In genomic region chr16:2858245-2859025, GRCh38 we compare ENCODE assay signal across 9 cellular contexts. TPM values are rescaled to one million over a fixed set of nuclear protein-coding genes. Genes with fewer than 3 reads are reported as not detected.
DNase-seq lines count a peak whose midpoint lies in the region; ATAC-seq and TF ChIP-seq lines count a peak whose summit lies in the region.
"Had no signal": no experiment of that assay in that cellular context is flagged by ENCODE, and none has a peak within 500 bp of the region (broad histone marks: within the 10 kb centered on the region; RNA-seq: fewer than 3 reads in every experiment).

No MANE protein-coding gene starts in this region.

- DNase-seq in SK-N-SH (peak; percentile 42), epidermal melanocyte (ENCODE audit: insufficient read length, low spot score) (peak; percentile 4), suprapubic skin (ENCODE audit: low spot score in 2 of 2) (no peak), NCI-H128 (lab: John Stamatoyannopoulos, UW; ENCODE audit: unreplicated experiment) (no peak)
- DNase-seq: activated naive CD8-positive, alpha-beta T cell treated with anti-CD3 and anti-CD28 coated beads, Interleukin-2, amount 10 ng/mL, durations not matched to agents 7 days and 5 days; BE2C had no signal

- H3K27me3 ChIP-seq in SK-N-SH (ENCODE audit: insufficient read depth) (no peaks in the 10 kb centered on the region; the same call in none of the 2 replicates), suprapubic skin (peaks cover 49% of the 10 kb centered on the region)

- H3K9ac ChIP-seq in SK-N-SH, result no peak overlapping the region

- POLR2A ChIA-PET in SK-N-SH (lab: Yijun Ruan, JAX), result no interaction called here

- H3K4me3 ChIP-seq in SK-N-SH (ENCODE audit: low read depth in 2 of 2, low read length in 1 of 2), result no peak overlapping the region
- H3K4me3 ChIP-seq in suprapubic skin, result peak overlapping the region; percentile 40

- no peak for ATAC-seq in SK-N-SH treated with all-trans-retinoic acid at 6 μM for 48 hours
- ATAC-seq in HG03280 (IDR thresholded peaks at IDR 0.05; ENCODE audit: unreplicated experiment), result no peak

- no peak for TF ChIP-seq RAD21 in SK-N-SH (IDR thresholded peaks at IDR 0.05; ENCODE audit: low read length)

- no peaks in the 10 kb centered on the region for H3K9me2 ChIP-seq in SK-N-SH

- no peak overlapping the region for H2AFZ ChIP-seq in SK-N-SH (ENCODE audit: low read depth)

- TF ChIP-seq CTCF in SK-N-SH (IDR thresholded peaks at IDR 0.05), result no peak
- no peak for TF ChIP-seq CTCF in suprapubic skin (IDR thresholded peaks at IDR 0.05)

- no peaks in the 10 kb centered on the region for H4K20me1 ChIP-seq in SK-N-SH (ENCODE audit: insufficient read depth)

- no peak overlapping the region for H3K4me2 ChIP-seq in SK-N-SH

- WGBS in SK-N-SH (ENCODE audit: low lambda C conversion rate), result 10% methylated on average over 4 of the region's 23 CpGs
- WGBS in suprapubic skin, result 18% methylated on average over 5 of the region's 23 CpGs

- H3K4me1 ChIP-seq in SK-N-SH (ENCODE audit: control insufficient read depth in 1 of 2, insufficient read depth in 2 of 2, low read depth in 1 of 2, low read length in 1 of 2), result no peaks in the 10 kb centered on the region; a peak in 1 of 4 replicates
- peaks cover 30% of the 10 kb centered on the region for H3K4me1 ChIP-seq in suprapubic skin
- H3K4me1 ChIP-seq: BE2C had no signal

- TF ChIP-seq EP300 in SK-N-SH (IDR thresholded peaks at IDR 0.05; ENCODE audit: borderline replicate concordance in 1 of 2, low read depth in 1 of 2, low read length in 1 of 2) (no peak), suprapubic skin (IDR thresholded peaks at IDR 0.05) (no peak)

- H3F3A ChIP-seq in SK-N-SH (replicated peaks; ENCODE audit: insufficient read depth), result no peaks in the 10 kb centered on the region

- H3K36me3 ChIP-seq in SK-N-SH (replicated peaks in 1 of 2; ENCODE audit: control insufficient read depth in 1 of 2, insufficient read depth in 2 of 2, low read length in 1 of 2) (no peaks in the 10 kb centered on the region), suprapubic skin (no peaks in the 10 kb centered on the region)
- H3K36me3 ChIP-seq: BE2C had no signal

- H3K79me2 ChIP-seq in SK-N-SH (ENCODE audit: insufficient read depth), result no peaks in the 10 kb centered on the region

- H3K9me3 ChIP-seq in SK-N-SH (0 out of 2 replicates have a peak, but pooled peaks cover 6% of the 10 kb centered on the region), suprapubic skin (no peaks in the 10 kb centered on the region)
- H3K9me3 ChIP-seq: BE2C had no signal

- TF ChIP-seq POLR2A in suprapubic skin (IDR thresholded peaks at IDR 0.05), result no peak

- CTCF ChIA-PET in SK-N-SH (lab: Yijun Ruan, JAX), result interaction anchor here (1.2 to 2.3 kb wide), 4 partner anchors 10 to 69 kb away, joined by 4 to 13 read pairs (median 7); partner anchors contain the start of gene FLYWCH1

- no peak overlapping the region for H3K27ac ChIP-seq in SK-N-SH (ENCODE audit: low read depth in 2 of 2, low read length in 1 of 2)
- peak overlapping the region; percentile 81 for H3K27ac ChIP-seq in suprapubic skin

TF ChIP-seq in SK-N-SH, 30 proteins besides CTCF, POLR2A, EP300 and RAD21 (continues in another document):
- TF ChIP-seq, protein P1, sequence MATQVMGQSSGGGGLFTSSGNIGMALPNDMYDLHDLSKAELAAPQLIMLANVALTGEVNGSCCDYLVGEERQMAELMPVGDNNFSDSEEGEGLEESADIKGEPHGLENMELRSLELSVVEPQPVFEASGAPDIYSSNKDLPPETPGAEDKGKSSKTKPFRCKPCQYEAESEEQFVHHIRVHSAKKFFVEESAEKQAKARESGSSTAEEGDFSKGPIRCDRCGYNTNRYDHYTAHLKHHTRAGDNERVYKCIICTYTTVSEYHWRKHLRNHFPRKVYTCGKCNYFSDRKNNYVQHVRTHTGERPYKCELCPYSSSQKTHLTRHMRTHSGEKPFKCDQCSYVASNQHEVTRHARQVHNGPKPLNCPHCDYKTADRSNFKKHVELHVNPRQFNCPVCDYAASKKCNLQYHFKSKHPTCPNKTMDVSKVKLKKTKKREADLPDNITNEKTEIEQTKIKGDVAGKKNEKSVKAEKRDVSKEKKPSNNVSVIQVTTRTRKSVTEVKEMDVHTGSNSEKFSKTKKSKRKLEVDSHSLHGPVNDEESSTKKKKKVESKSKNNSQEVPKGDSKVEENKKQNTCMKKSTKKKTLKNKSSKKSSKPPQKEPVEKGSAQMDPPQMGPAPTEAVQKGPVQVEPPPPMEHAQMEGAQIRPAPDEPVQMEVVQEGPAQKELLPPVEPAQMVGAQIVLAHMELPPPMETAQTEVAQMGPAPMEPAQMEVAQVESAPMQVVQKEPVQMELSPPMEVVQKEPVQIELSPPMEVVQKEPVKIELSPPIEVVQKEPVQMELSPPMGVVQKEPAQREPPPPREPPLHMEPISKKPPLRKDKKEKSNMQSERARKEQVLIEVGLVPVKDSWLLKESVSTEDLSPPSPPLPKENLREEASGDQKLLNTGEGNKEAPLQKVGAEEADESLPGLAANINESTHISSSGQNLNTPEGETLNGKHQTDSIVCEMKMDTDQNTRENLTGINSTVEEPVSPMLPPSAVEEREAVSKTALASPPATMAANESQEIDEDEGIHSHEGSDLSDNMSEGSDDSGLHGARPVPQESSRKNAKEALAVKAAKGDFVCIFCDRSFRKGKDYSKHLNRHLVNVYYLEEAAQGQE (IDR thresholded peaks at IDR 0.05; ENCODE audit: low read depth, low read length), result no peak
- TF ChIP-seq GABPA (IDR thresholded peaks at IDR 0.05; ENCODE audit: low read depth) (no peak), TCF12 (IDR thresholded peaks at IDR 0.05) (no peak), YY1 (IDR thresholded peaks at IDR 0.05; ENCODE audit: low read depth) (no peak), TAF1 (IDR thresholded peaks at IDR 0.05; ENCODE audit: borderline replicate concordance, low read depth, low read length) (no peak), FOXM1 (IDR thresholded peaks at IDR 0.05; ENCODE audit: low read depth) (no peak), CHD2 (IDR thresholded peaks at IDR 0.05; ENCODE audit: low read length, partially characterized antibody) (no peak), RFX5 (IDR thresholded peaks at IDR 0.05; ENCODE audit: low read length) (no peak), RCOR1 (IDR thresholded peaks at IDR 0.05; ENCODE audit: low read length) (no peak)

TF ChIP-seq in SK-N-SH treated with all-trans-retinoic acid at 6 μM for 48 hours, 23 proteins besides CTCF, POLR2A, EP300 and RAD21:
- no peak for TF ChIP-seq ZNF565 (CRISPR knock-in tag; conservative IDR thresholded peaks at IDR 0.05; ENCODE audit: low read depth)
- no peak for TF ChIP-seq ZFP3 (CRISPR knock-in tag; IDR thresholded peaks at IDR 0.05)
- TF ChIP-seq, protein P2, sequence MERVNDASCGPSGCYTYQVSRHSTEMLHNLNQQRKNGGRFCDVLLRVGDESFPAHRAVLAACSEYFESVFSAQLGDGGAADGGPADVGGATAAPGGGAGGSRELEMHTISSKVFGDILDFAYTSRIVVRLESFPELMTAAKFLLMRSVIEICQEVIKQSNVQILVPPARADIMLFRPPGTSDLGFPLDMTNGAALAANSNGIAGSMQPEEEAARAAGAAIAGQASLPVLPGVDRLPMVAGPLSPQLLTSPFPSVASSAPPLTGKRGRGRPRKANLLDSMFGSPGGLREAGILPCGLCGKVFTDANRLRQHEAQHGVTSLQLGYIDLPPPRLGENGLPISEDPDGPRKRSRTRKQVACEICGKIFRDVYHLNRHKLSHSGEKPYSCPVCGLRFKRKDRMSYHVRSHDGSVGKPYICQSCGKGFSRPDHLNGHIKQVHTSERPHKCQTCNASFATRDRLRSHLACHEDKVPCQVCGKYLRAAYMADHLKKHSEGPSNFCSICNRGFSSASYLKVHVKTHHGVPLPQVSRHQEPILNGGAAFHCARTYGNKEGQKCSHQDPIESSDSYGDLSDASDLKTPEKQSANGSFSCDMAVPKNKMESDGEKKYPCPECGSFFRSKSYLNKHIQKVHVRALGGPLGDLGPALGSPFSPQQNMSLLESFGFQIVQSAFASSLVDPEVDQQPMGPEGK (CRISPR knock-in tag; IDR thresholded peaks at IDR 0.05; ENCODE audit: borderline replicate concordance), result no peak
- TF ChIP-seq BACH2 (CRISPR knock-in tag; IDR thresholded peaks at IDR 0.05; ENCODE audit: borderline replicate concordance), result no peak
- TF ChIP-seq OSR1 (CRISPR knock-in tag; IDR thresholded peaks at IDR 0.05), result no peak
- TF ChIP-seq ARNTL (CRISPR knock-in tag; IDR thresholded peaks at IDR 0.05; ENCODE audit: borderline replicate concordance, low read depth), result no peak
- no peak for TF ChIP-seq ISL1 (CRISPR knock-in tag; IDR thresholded peaks at IDR 0.05)
- no peak for TF ChIP-seq ZNF70 (CRISPR knock-in tag; IDR thresholded peaks at IDR 0.05)
- TF ChIP-seq PPARA (CRISPR knock-in tag; IDR thresholded peaks at IDR 0.05; ENCODE audit: borderline replicate concordance), result no peak
- no peak for TF ChIP-seq RARB (CRISPR knock-in tag; IDR thresholded peaks at IDR 0.05)
- TF ChIP-seq TCF4 (CRISPR knock-in tag; IDR thresholded peaks at IDR 0.05; ENCODE audit: borderline replicate concordance), result no peak
- TF ChIP-seq ESRRG (CRISPR knock-in tag; IDR thresholded peaks at IDR 0.05), result no peak
- TF ChIP-seq ZC3H10 (CRISPR knock-in tag; IDR thresholded peaks at IDR 0.05), result no peak

RNA-seq across cellular contexts. Expression of gene PRSS22, which starts 0.5 kb away (rescaled TPM):
- polyA plus RNA-seq in SK-N-SH (2012; rRNA removed), result not detected in 2 replicates
- not detected in 2 replicates for polyA plus RNA-seq in SK-N-SH (2012; cell fraction: cytosol; rRNA removed)
- polyA plus RNA-seq in SK-N-SH (2012; cell fraction: nucleus; rRNA removed), result 0.18 and 0.26 TPM in 2 replicates
- total RNA-seq in suprapubic skin, result 1 to 10 TPM; 1.7 to 8.7 (median 6.7) TPM
- total RNA-seq: activated naive CD8-positive, alpha-beta T cell treated with anti-CD3 and anti-CD28 coated beads, Interleukin-2, amount 10 ng/mL, durations not matched to agents 7 days and 5 days; temporal lobe had no signal

RNA-seq across cellular contexts. Expression of gene FLYWCH2, which starts 24.6 kb away (rescaled TPM):
- 56.4 and 64.8 TPM in 2 replicates for polyA plus RNA-seq in SK-N-SH (2012; rRNA removed)
- polyA plus RNA-seq in SK-N-SH (2012; cell fraction: cytosol; rRNA removed), result 26.4 and 44.3 TPM in 2 replicates
- polyA plus RNA-seq in SK-N-SH (2012; cell fraction: nucleus; rRNA removed), result 29.4 and 41.7 TPM in 2 replicates
- total RNA-seq in suprapubic skin, result 10 to 100 TPM; 31.5 to 42.1 (median 34.7) TPM

RNA-seq across cellular contexts. Expression of gene ZG16B, which starts 28.3 kb away (rescaled TPM):
- 0.26 and 0.47 TPM in 2 replicates for polyA plus RNA-seq in SK-N-SH (2012; rRNA removed)
- polyA plus RNA-seq in SK-N-SH (2012; cell fraction: cytosol; rRNA removed), result 0.24 and 0.46 TPM in 2 replicates
- 0.29 and 0.49 TPM in 2 replicates for polyA plus RNA-seq in SK-N-SH (2012; cell fraction: nucleus; rRNA removed)
- 10 to 100 TPM; 17.7 to 80.5 (median 23.4) TPM for total RNA-seq in suprapubic skin

RNA-seq across cellular contexts. Expression of gene PRSS21, which starts 41.4 kb away (rescaled TPM):
- not detected in 2 replicates for polyA plus RNA-seq in SK-N-SH (2012; rRNA removed)
- not detected in 2 replicates for polyA plus RNA-seq in SK-N-SH (2012; cell fraction: cytosol; rRNA removed)
- not detected in 2 replicates for polyA plus RNA-seq in SK-N-SH (2012; cell fraction: nucleus; rRNA removed)
- total RNA-seq in suprapubic skin, result 1 to 10 TPM in 2 of 4 donors, under 1 TPM in 1, not detected in 1; 0.87 to 7.6 (median 1.3) TPM
- total RNA-seq: temporal lobe had no signal

RNA-seq across cellular contexts. Expression of gene FLYWCH1, which starts 53.3 kb away (rescaled TPM):
- polyA plus RNA-seq in SK-N-SH (2012; rRNA removed), result 22.4 and 30.1 TPM in 2 replicates
- polyA plus RNA-seq in SK-N-SH (2012; cell fraction: cytosol; rRNA removed), result 7.3 and 14.1 TPM in 2 replicates
- 102 and 122 TPM in 2 replicates for polyA plus RNA-seq in SK-N-SH (2012; cell fraction: nucleus; rRNA removed)
- total RNA-seq in suprapubic skin, result 10 to 100 TPM; 32.7 to 81.8 (median 52.1) TPM

Comparison
In these comparisons a context has a peak if more than half of its experiments do, and no peak if none do; other contexts are left out.
1. DNase-seq: peak in SK-N-SH (single experiment) and epidermal melanocyte (single experiment); none in suprapubic skin (0 of 2) and NCI-H128 (single experiment).